Comparison of ENCODE assay signal across 23 cellular contexts in genomic region chr4:561456-561855, GRCh38. TPM values are rescaled to one million over a fixed set of nuclear protein-coding genes. Genes with fewer than 3 reads are reported as not detected.
DNase-seq lines count a peak whose midpoint lies in the region; ATAC-seq, FAIRE-seq and TF ChIP-seq lines count a peak whose summit lies in the region.
"Had no signal": no experiment of that assay in that cellular context is flagged by ENCODE, and none has a peak within 500 bp of the region (broad histone marks: within the 10 kb centered on the region; RNA-seq: fewer than 3 reads in every experiment).

No MANE protein-coding gene starts in this region.

- H3K4me3 Mint-ChIP-seq in activated CD8-positive, alpha-beta T cell treated with anti-CD3 and anti-CD28 coated beads for 36 hours = no peak overlapping the region
- H3K4me3 Mint-ChIP-seq: CD4-positive, alpha-beta memory T cell; GM23338; H9 had no signal

- H3K79me2 ChIP-seq in K562 (ENCODE audit: control insufficient read depth, insufficient read depth, low read length) = no peaks in the 10 kb centered on the region

- no peaks in the 10 kb centered on the region for H3K9me3 ChIP-seq in heart left ventricle
- no peaks in the 10 kb centered on the region for H3K9me3 ChIP-seq in K562 (replicated peaks; ENCODE audit: control insufficient read depth, insufficient read depth, low read depth, low read length)
- H3K9me3 ChIP-seq in kidney (ENCODE audit: control insufficient read depth in 1 of 2, low read length in 2 of 2) = no peaks in the 10 kb centered on the region
- H3K9me3 ChIP-seq: A549 had no signal

- TF ChIP-seq CTCF in heart left ventricle (IDR thresholded peaks at IDR 0.05) (no peak), K562 (IDR thresholded peaks at IDR 0.05 in 2 of 3, conservative IDR thresholded peaks at IDR 0.05 in 1 of 3; ENCODE audit: insufficient read depth in 2 of 3, low read depth in 1 of 3, low read length in 3 of 3) (no peak), kidney (IDR thresholded peaks at IDR 0.05; ENCODE audit: borderline replicate concordance, extremely low read depth, insufficient read depth) (no peak)
- TF ChIP-seq CTCF in activated CD8-positive, alpha-beta T cell treated with anti-CD3 and anti-CD28 coated beads for 36 hours (IDR thresholded peaks at IDR 0.05) = no peak

- no peaks in the 10 kb centered on the region for H3K4me1 Mint-ChIP-seq in activated CD8-positive, alpha-beta T cell treated with anti-CD3 and anti-CD28 coated beads for 36 hours (ENCODE audit: low read depth)
- H3K4me1 Mint-ChIP-seq: CD4-positive, alpha-beta memory T cell; GM23338; H9 had no signal

- TF ChIP-seq POLR2A in heart left ventricle (IDR thresholded peaks at IDR 0.05) (no peak), K562 (conservative IDR thresholded peaks at IDR 0.05) (no peak)

- intact Hi-C loops in cardiac septum (cut with DNase I) = no loop called here
- intact Hi-C loops in heart left ventricle (cut with DNase I) = no loop called here
- intact Hi-C loops in K562 (cut with micrococcal nuclease) = no loop called here
- intact Hi-C loops in kidney (cut with DNase I) = no loop called here
- intact Hi-C loops in activated CD8-positive, alpha-beta T cell treated with anti-CD3 and anti-CD28 coated beads for 36 hours (cut with micrococcal nuclease) = no loop called here

- FAIRE-seq in K562 (lab: Jason Lieb, UNC) (no peak), kidney (lab: Jason Lieb, UNC) (no peak)
- FAIRE-seq: A549, GM12891, GM18507 had no signal

- no peak overlapping the region for H3K4me3 ChIP-seq in heart left ventricle
- H3K4me3 ChIP-seq in K562 = no peak overlapping the region
- H3K4me3 ChIP-seq in kidney (ENCODE audit: low read length in 2 of 2) = no peak overlapping the region
- H3K4me3 ChIP-seq: A549, GM23338 had no signal

- in situ Hi-C loops in K562 (cut with MboI) = no loop called here

- DNase-seq in cardiac septum (ENCODE audit: low spot score) (peak; percentile 19), heart left ventricle (no peak), K562 (ENCODE audit: extremely low read depth in 1 of 4, low spot score in 3 of 4) (no peak), kidney (peak; percentile 46), OCI-M2 (lab: John Stamatoyannopoulos, UW; ENCODE audit: unreplicated experiment) (no peak), iPS-NIHi11 (ENCODE audit: low spot score) (no peak)
- no peak for DNase-seq in activated CD8-positive, alpha-beta T cell treated with anti-CD3 and anti-CD28 coated beads for 36 hours
- DNase-seq: 8988T; C1 segment of cervical spinal cord; Calu3; CD4-positive, alpha-beta memory T cell; COR-L47; DMS53; DMS79 treated with DMSO at 0.1 percent for 48 hours; GF-D8; H9 had no signal

- H3K9me1 ChIP-seq in K562 (ENCODE audit: control insufficient read depth, insufficient read depth, low read length) = no peaks in the 10 kb centered on the region

- 83 to 85% (median 85%) methylated on average over 7 of the region's 7 CpGs for WGBS in heart left ventricle, 4 donors
- WGBS in K562 (ENCODE audit: insufficient coverage, low coverage, missing lambda C conversion rate) = 0% methylated on average over 7 of the region's 7 CpGs

- TF ChIP-seq RAD21 in K562 (CRISPR knock-in tag; conservative IDR thresholded peaks at IDR 0.05 in 1 of 2, IDR thresholded peaks at IDR 0.05 in 1 of 2) = no peak

- H3K27ac ChIP-seq in heart left ventricle = no peak overlapping the region
- no peak overlapping the region for H3K27ac ChIP-seq in K562 (ENCODE audit: extremely low read depth, low read depth, low read length)
- H3K27ac ChIP-seq in kidney (ENCODE audit: low read depth in 2 of 2, low read length in 2 of 2) = no peak overlapping the region
- H3K27ac ChIP-seq: A549 had no signal

- H2AFZ ChIP-seq in K562 (ENCODE audit: low read depth, low read length) = no peak overlapping the region
- H2AFZ ChIP-seq: GM23338 had no signal

- POLR2A ChIA-PET in K562 (lab: Yijun Ruan, JAX) = no interaction called here
- POLR2A ChIA-PET in activated CD8-positive, alpha-beta T cell treated with anti-CD3 and anti-CD28 coated beads for 36 hours (lab: Charles Lee) = no interaction called here

- peaks cover 0 to 3% (median 0%) of the 10 kb centered on the region in 9 donors for H3K27me3 ChIP-seq in heart left ventricle
- peaks cover 3 to 33% of the 10 kb centered on the region in 2 experiments; a peak in 3 of 5 replicates for H3K27me3 ChIP-seq in K562 (ENCODE audit: control insufficient read depth in 2 of 2, insufficient read depth in 2 of 2, low read length in 2 of 2)

- no peak overlapping the region for H3K9ac ChIP-seq in K562 (ENCODE audit: insufficient read depth in 1 of 2, low read depth in 2 of 2, low read length in 2 of 2)
- H3K9ac ChIP-seq in kidney (ENCODE audit: low read length in 2 of 2) = no peak overlapping the region

- no peaks in the 10 kb centered on the region for H3K36me3 Mint-ChIP-seq in activated CD8-positive, alpha-beta T cell treated with anti-CD3 and anti-CD28 coated beads for 36 hours (ENCODE audit: low read depth)
- H3K36me3 Mint-ChIP-seq: CD4-positive, alpha-beta memory T cell had no signal

- no peak overlapping the region for H3K27ac Mint-ChIP-seq in activated CD8-positive, alpha-beta T cell treated with anti-CD3 and anti-CD28 coated beads for 36 hours
- H3K27ac Mint-ChIP-seq: CD4-positive, alpha-beta memory T cell; GM23338; H9 had no signal

- no peak for TF ChIP-seq EP300 in K562 (IDR thresholded peaks at IDR 0.05; ENCODE audit: low read length)

- H3K4me2 ChIP-seq in K562 (ENCODE audit: insufficient read depth, low read length) = no peak overlapping the region
- H3K4me2 ChIP-seq: A549, GM23338 had no signal

- CTCF ChIA-PET in K562 (lab: Yijun Ruan, JAX; ENCODE audit: low intra/inter-chr PET ratio) = no interaction called here
- CTCF ChIA-PET in activated CD8-positive, alpha-beta T cell treated with anti-CD3 and anti-CD28 coated beads for 36 hours (lab: Charles Lee) = interaction anchor here (0.7 kb wide), 1 partner anchor 569 kb away, joined by 3 read pairs; no protein-coding TSS in a partner anchor

- no TSS peak for BruUV-seq in K562 (replicated peaks; lab: Mats Ljungman, UMichigan)

- no peaks in the 10 kb centered on the region for H3K27me3 Mint-ChIP-seq in activated CD8-positive, alpha-beta T cell treated with anti-CD3 and anti-CD28 coated beads for 36 hours

- H4K20me1 ChIP-seq in K562 (replicated peaks; ENCODE audit: control insufficient read depth, insufficient read depth, low read length) = no peaks in the 10 kb centered on the region

- peaks cover 16% of the 10 kb centered on the region for H3K9me3 Mint-ChIP-seq in activated CD8-positive, alpha-beta T cell treated with anti-CD3 and anti-CD28 coated beads for 36 hours

- H3K4me1 ChIP-seq in heart left ventricle = no peaks in the 10 kb centered on the region
- H3K4me1 ChIP-seq in K562 (replicated peaks in 1 of 2; ENCODE audit: control insufficient read depth in 2 of 2, insufficient read depth in 2 of 2, low read length in 2 of 2) = no peaks in the 10 kb centered on the region
- H3K4me1 ChIP-seq in kidney (ENCODE audit: control insufficient read depth in 1 of 2, insufficient read depth in 1 of 2, low read depth in 1 of 2, low read length in 2 of 2) = no peaks in the 10 kb centered on the region
- H3K4me1 ChIP-seq: A549 had no signal

- H3K36me3 ChIP-seq in heart left ventricle = no peaks in the 10 kb centered on the region
- H3K36me3 ChIP-seq in K562 (ENCODE audit: control insufficient read depth, insufficient read depth, low read length) = no peaks in the 10 kb centered on the region
- no peaks in the 10 kb centered on the region for H3K36me3 ChIP-seq in kidney (ENCODE audit: control insufficient read depth in 1 of 2, insufficient read depth in 2 of 2, low read length in 2 of 2)

- ATAC-seq in heart left ventricle (no peak), K562 (no peak)
- ATAC-seq in activated CD8-positive, alpha-beta T cell treated with anti-CD3 and anti-CD28 coated beads for 36 hours = no peak
- ATAC-seq: A549, GM23338, HCT116 had no signal

TF ChIP-seq in K562, 482 proteins besides CTCF, POLR2A, EP300 and RAD21:
- peak; percentile 39 for TF ChIP-seq ZNF316 (IDR thresholded peaks at IDR 0.05)
- TF ChIP-seq HDAC3 (IDR thresholded peaks at IDR 0.05; ENCODE audit: borderline replicate concordance, partially characterized antibody) = no peak
- no peak for TF ChIP-seq PHTF2 (CRISPR knock-in tag; IDR thresholded peaks at IDR 0.05)
- TF ChIP-seq, protein P1, sequence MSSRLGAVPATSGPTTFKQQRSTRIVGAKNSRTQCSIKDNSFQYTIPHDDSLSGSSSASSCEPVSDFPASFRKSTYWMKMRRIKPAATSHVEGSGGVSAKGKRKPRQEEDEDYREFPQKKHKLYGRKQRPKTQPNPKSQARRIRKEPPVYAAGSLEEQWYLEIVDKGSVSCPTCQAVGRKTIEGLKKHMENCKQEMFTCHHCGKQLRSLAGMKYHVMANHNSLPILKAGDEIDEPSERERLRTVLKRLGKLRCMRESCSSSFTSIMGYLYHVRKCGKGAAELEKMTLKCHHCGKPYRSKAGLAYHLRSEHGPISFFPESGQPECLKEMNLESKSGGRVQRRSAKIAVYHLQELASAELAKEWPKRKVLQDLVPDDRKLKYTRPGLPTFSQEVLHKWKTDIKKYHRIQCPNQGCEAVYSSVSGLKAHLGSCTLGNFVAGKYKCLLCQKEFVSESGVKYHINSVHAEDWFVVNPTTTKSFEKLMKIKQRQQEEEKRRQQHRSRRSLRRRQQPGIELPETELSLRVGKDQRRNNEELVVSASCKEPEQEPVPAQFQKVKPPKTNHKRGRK (tag; IDR thresholded peaks at IDR 0.05) = no peak

RNA-seq across cellular contexts. Expression of gene TMEM271, which starts 14.6 kb away (rescaled TPM):
- total RNA-seq in cardiac septum (not detected), heart left ventricle (not detected), K562 (2014; rRNA removed) (not detected in 2 replicates), K562 (2014; rRNA removed; fragmentation: Illumina TruSeq; extraction: Trizol) (not detected in 2 replicates), K562 (2015; rRNA removed; fragmentation: Illumina TruSeq; extraction: Trizol) (not detected in 2 replicates), K562 (2021) (not detected in 2 replicates), kidney (not detected)
- polyA plus RNA-seq in heart left ventricle (not detected), K562 (2011; rRNA removed) (not detected in 2 replicates), K562 (2014; fragmentation: Illumina TruSeq; extraction: Trizol) (not detected in 2 replicates), K562 (2014; fragmentation: Nextera tagmentation; extraction: Ambion mirVana) (not detected), K562 (2014; rRNA removed) (not detected in 2 replicates), kidney (ENCODE audit: insufficient read depth, low read depth, low replicate concordance) (not detected)
- total RNA-seq in K562 (2011; cell fraction: chromatin; rRNA removed; ENCODE audit: low replicate concordance) = not detected in 2 replicates
- total RNA-seq in K562 (2011; cell fraction: nucleolus; rRNA removed) = not detected in 2 replicates
- total RNA-seq in K562 (2011; cell fraction: nucleoplasm; rRNA removed) = not detected in 2 replicates
- not detected in 2 replicates for polyA plus RNA-seq in K562 (2011; cell fraction: cytosol; rRNA removed)
- not detected in 2 replicates for polyA plus RNA-seq in K562 (2011; cell fraction: nucleus; rRNA removed)
- not detected in 2 replicates for polyA plus RNA-seq in K562 (2012)
- polyA minus RNA-seq in K562 (2011; rRNA and poly(A)+ RNA removed) = not detected in 2 replicates
- not detected in 2 replicates for polyA minus RNA-seq in K562 (2011; cell fraction: cytosol; rRNA and poly(A)+ RNA removed)
- polyA minus RNA-seq in K562 (2011; cell fraction: nucleus; rRNA and poly(A)+ RNA removed) = not detected in 2 replicates
- not detected for total RNA-seq in activated CD8-positive, alpha-beta T cell treated with anti-CD3 and anti-CD28 coated beads for 36 hours
- total RNA-seq: Calu3; CD4-positive, alpha-beta memory T cell; Daoy; GM23338 had no signal
- polyA plus RNA-seq: A549; BJ; CD4-positive, alpha-beta memory T cell had no signal

Comparison
In these comparisons a context has a peak if more than half of its experiments do, and no peak if none do; other contexts are left out.
1. DNase-seq: peak in cardiac septum (single experiment) and kidney (single experiment); none in heart left ventricle (0 of 5), K562 (0 of 4), activated CD8-positive, alpha-beta T cell treated with anti-CD3 and anti-CD28 coated beads for 36 hours (single experiment), OCI-M2 (single experiment) and iPS-NIHi11 (single experiment).